17 cellular contexts compared by ENCODE assay signal in genomic region chr6:131981624-131981978, GRCh38. TPM values are rescaled to one million over a fixed set of nuclear protein-coding genes. Genes with fewer than 3 reads are reported as not detected.
A peak's percentile ranks its signal among the peaks of the same experiment; 100 is the strongest.
DNase-seq lines count a peak whose midpoint lies in the region; ATAC-seq, FAIRE-seq and TF ChIP-seq lines count a peak whose summit lies in the region.
"Had no signal": no experiment of that assay in that cellular context is flagged by ENCODE, and none has a peak within 500 bp of the region (broad histone marks: within the 10 kb centered on the region; RNA-seq: fewer than 3 reads in every experiment).

No MANE protein-coding gene starts in this region.

- no peak for TF ChIP-seq CTCF in A549 (IDR thresholded peaks at IDR 0.05)
- no peak for TF ChIP-seq CTCF in IMR-90 (conservative IDR thresholded peaks at IDR 0.05; ENCODE audit: low read depth, low read length)
- no peak for TF ChIP-seq CTCF in colonic mucosa (IDR thresholded peaks at IDR 0.05)
- TF ChIP-seq CTCF in osteocyte (IDR thresholded peaks at IDR 0.05): no peak

- H2BK120ac ChIP-seq in IMR-90 (ENCODE audit: low read depth, low read length) (peak overlapping the region; percentile 79), mesenchymal stem cell (ENCODE audit: low read depth, low read length) (no peak overlapping the region)

- H2BK20ac ChIP-seq in IMR-90 (ENCODE audit: low read depth, low read length): peak overlapping the region; percentile 63

- H3K27me3 ChIP-seq in IMR-90 (ENCODE audit: control insufficient read depth, insufficient read depth, low read length) (no peaks in the 10 kb centered on the region), colonic mucosa (no peaks in the 10 kb centered on the region), mesenchymal stem cell (ENCODE audit: control insufficient read depth in 1 of 2, insufficient read depth in 1 of 2, low read length in 2 of 2) (no peaks in the 10 kb centered on the region)
- H3K27me3 ChIP-seq in naive thymus-derived CD4-positive, alpha-beta T cell (ENCODE audit: control insufficient read depth in 2 of 2, insufficient read depth in 2 of 2, low read length in 2 of 2): no peaks in the 10 kb centered on the region

- no peaks in the 10 kb centered on the region for H3K79me1 ChIP-seq in IMR-90 (ENCODE audit: low read depth in 1 of 2, low read length in 2 of 2)
- H3K79me1 ChIP-seq in mesenchymal stem cell (replicated peaks; ENCODE audit: low read length, poor library complexity, severe bottlenecking): no peaks in the 10 kb centered on the region

- H3K4me1 ChIP-seq in A549 (peaks cover 26% of the 10 kb centered on the region), IMR-90 (ENCODE audit: control insufficient read depth, insufficient read depth, low read length) (peaks cover 18% of the 10 kb centered on the region), colonic mucosa (no peaks in the 10 kb centered on the region), mesenchymal stem cell (ENCODE audit: control insufficient read depth, insufficient read depth, low read depth, low read length) (peaks cover 9% of the 10 kb centered on the region)
- no peaks in the 10 kb centered on the region for H3K4me1 ChIP-seq in naive thymus-derived CD4-positive, alpha-beta T cell (ENCODE audit: control insufficient read depth in 2 of 2, insufficient read depth in 2 of 2, low read length in 2 of 2)

- no peak overlapping the region for H3K27ac Mint-ChIP-seq in osteocyte (ENCODE audit: unreplicated experiment)
- no peak overlapping the region for H3K27ac Mint-ChIP-seq in naive thymus-derived CD4-positive, alpha-beta T cell
- H3K27ac Mint-ChIP-seq: CD14-positive monocyte had no signal

- H2AK5ac ChIP-seq in IMR-90 (ENCODE audit: low read depth, low read length) (peak overlapping the region; percentile 96), mesenchymal stem cell (ENCODE audit: low read length, severe bottlenecking) (peak overlapping the region; percentile 97)

- POLR2A ChIA-PET in A549 (lab: Yijun Ruan, JAX) (no interaction called here), IMR-90 (lab: Charles Lee; ENCODE audit: unreplicated experiment) (interaction anchor here (2.1 kb wide), 1 partner anchor 30 kb away, joined by 8 read pairs; the partner anchor contains the start of gene CCN2)
- POLR2A ChIA-PET in naive thymus-derived CD4-positive, alpha-beta T cell (lab: Charles Lee): no interaction called here

- TF ChIP-seq POLR2A in A549 (IDR thresholded peaks at IDR 0.05; ENCODE audit: low read length): no peak
- no peak for TF ChIP-seq POLR2A in IMR-90 (IDR thresholded peaks at IDR 0.05; ENCODE audit: low read depth, low read length)

- no peak for TF ChIP-seq EP300 in A549 (IDR thresholded peaks at IDR 0.05)

- peaks cover 69% of the 10 kb centered on the region for H3K4me1 Mint-ChIP-seq in osteocyte (ENCODE audit: unreplicated experiment)
- H3K4me1 Mint-ChIP-seq in naive thymus-derived CD4-positive, alpha-beta T cell: no peaks in the 10 kb centered on the region
- H3K4me1 Mint-ChIP-seq: CD14-positive monocyte had no signal

- no peaks in the 10 kb centered on the region for H3K36me3 Mint-ChIP-seq in osteocyte (ENCODE audit: unreplicated experiment)
- no peaks in the 10 kb centered on the region for H3K36me3 Mint-ChIP-seq in naive thymus-derived CD4-positive, alpha-beta T cell
- H3K36me3 Mint-ChIP-seq: CD14-positive monocyte had no signal

- peak overlapping the region; percentile 82 for H3K23ac ChIP-seq in IMR-90 (ENCODE audit: low read depth, low read length)
- H3K23ac ChIP-seq in mesenchymal stem cell (ENCODE audit: low read length in 2 of 2): no peak overlapping the region

- H2BK15ac ChIP-seq in IMR-90 (ENCODE audit: low read depth, low read length) (peak overlapping the region; percentile 99; the same call in 2 of the 3 replicates), mesenchymal stem cell (ENCODE audit: low read depth, poor library complexity, severe bottlenecking) (no peak overlapping the region)

- dilution Hi-C loops in IMR-90 (cut with HindIII; ENCODE audit: low sequenced_read_pairs, unreplicated experiment): no loop called here

- FAIRE-seq in A549 (lab: Jason Lieb, UNC): no peak

- H4K8ac ChIP-seq in IMR-90 (ENCODE audit: low read depth in 2 of 2, low read length in 2 of 2): peak overlapping the region; percentile 73 to 92
- H4K8ac ChIP-seq in mesenchymal stem cell (ENCODE audit: low read length): no peak overlapping the region

- H3K56ac ChIP-seq in IMR-90 (ENCODE audit: extremely low read depth, insufficient read depth, low read length): peak overlapping the region; percentile 5; the same call in 1 of the 2 replicates

- TF ChIP-seq RAD21 in A549 (conservative IDR thresholded peaks at IDR 0.05 in 1 of 2, IDR thresholded peaks at IDR 0.05 in 1 of 2) (no peak), IMR-90 (IDR thresholded peaks at IDR 0.05; ENCODE audit: low read length) (no peak)

- H3K27ac ChIP-seq in A549 (peak overlapping the region; percentile 9 to 65; a peak in 2 of 6 replicates), IMR-90 (ENCODE audit: insufficient read depth, low read length) (peak overlapping the region; percentile 76), colonic mucosa (peak overlapping the region; percentile 51), mesenchymal stem cell (ENCODE audit: low read length, poor library complexity, severe bottlenecking) (no peak overlapping the region)
- no peak overlapping the region for H3K27ac ChIP-seq in naive thymus-derived CD4-positive, alpha-beta T cell (ENCODE audit: low read depth, low read length)

- CTCF ChIA-PET in A549 (lab: Yijun Ruan, JAX): no interaction called here
- CTCF ChIA-PET in IMR-90 (lab: Yijun Ruan, JAX): interaction anchor here (2.3 kb wide), 1 partner anchor 25 kb away, joined by 5 read pairs; no protein-coding TSS in a partner anchor
- CTCF ChIA-PET in naive thymus-derived CD4-positive, alpha-beta T cell (lab: Charles Lee): no interaction called here

- peak overlapping the region; percentile 99 for H3K18ac ChIP-seq in IMR-90 (ENCODE audit: low read depth, low read length)
- no peak overlapping the region for H3K18ac ChIP-seq in mesenchymal stem cell (ENCODE audit: low read depth in 1 of 2, low read length in 2 of 2)

- H3K4me3 ChIP-seq in A549 (no peak overlapping the region), IMR-90 (ENCODE audit: insufficient read depth, low read depth, low read length) (no peak overlapping the region), colonic mucosa (no peak overlapping the region), mesenchymal stem cell (ENCODE audit: insufficient read depth in 1 of 2, low read depth in 1 of 2, low read length in 2 of 2) (no peak overlapping the region)
- H3K4me3 ChIP-seq in naive thymus-derived CD4-positive, alpha-beta T cell (ENCODE audit: low read length): no peak overlapping the region

- no peak overlapping the region for H2AFZ ChIP-seq in IMR-90 (replicated peaks; ENCODE audit: low read length, poor library complexity)
- no peak overlapping the region for H2AFZ ChIP-seq in mesenchymal stem cell (ENCODE audit: low read depth, low read length)

- peak overlapping the region; percentile 95 for H4K5ac ChIP-seq in IMR-90 (ENCODE audit: low read depth, low read length)

- H4K20me1 ChIP-seq in IMR-90 (ENCODE audit: insufficient read depth, low read length): no peaks in the 10 kb centered on the region

- no peaks in the 10 kb centered on the region for H3K9me3 Mint-ChIP-seq in osteocyte (ENCODE audit: unreplicated experiment)
- no peaks in the 10 kb centered on the region for H3K9me3 Mint-ChIP-seq in naive thymus-derived CD4-positive, alpha-beta T cell
- H3K9me3 Mint-ChIP-seq: HFFc6 had no signal

- H3K4me2 ChIP-seq in A549 (peak overlapping the region; percentile 51; the same call in 2 of the 3 replicates), IMR-90 (ENCODE audit: low read depth, low read length) (no peak overlapping the region), mesenchymal stem cell (ENCODE audit: low read length, poor library complexity, severe bottlenecking) (no peak overlapping the region)

- no peak overlapping the region for H2BK12ac ChIP-seq in mesenchymal stem cell (ENCODE audit: low read length in 2 of 2)

- H4K91ac ChIP-seq in IMR-90 (ENCODE audit: insufficient read depth, low read depth, low read length): peak overlapping the region; percentile 93
- H4K91ac ChIP-seq in mesenchymal stem cell (ENCODE audit: low read length): no peak overlapping the region

- 93% methylated on average over 3 of the region's 3 CpGs for WGBS in A549 (ENCODE audit: missing lambda C conversion rate)
- WGBS in IMR-90 (ENCODE audit: extremely low coverage in 2 of 2, insufficient read length in 1 of 2), 2 experiments: no CpG with 5 or more reads among the region's 3 CpGs
- 95% methylated on average over 3 of the region's 3 CpGs for WGBS in mesenchymal stem cell

- H3K9ac ChIP-seq in IMR-90 (ENCODE audit: low read depth, low read length): no peak overlapping the region
- peak overlapping the region in 1 of 2 donors; percentile 43 for H3K9ac ChIP-seq in colonic mucosa (ENCODE audit: low read depth in 2 of 2, low read length in 2 of 2)
- no peak overlapping the region for H3K9ac ChIP-seq in mesenchymal stem cell (ENCODE audit: low read length)

- peak overlapping the region; percentile 77 for H2BK5ac ChIP-seq in IMR-90 (ENCODE audit: low read depth, low read length, poor library complexity, severe bottlenecking)
- no peak overlapping the region for H2BK5ac ChIP-seq in mesenchymal stem cell (ENCODE audit: low read depth, low read length, poor library complexity, severe bottlenecking)

- in situ Hi-C loops in IMR-90 (cut with MboI; ENCODE audit: low sequenced_read_pairs): no loop called here

- peak overlapping the region; percentile 86 for H3K4ac ChIP-seq in IMR-90 (ENCODE audit: low read depth, low read length)
- peak overlapping the region in 1 of 2 experiments; percentile 21 for H3K4ac ChIP-seq in mesenchymal stem cell (ENCODE audit: low read depth in 1 of 2, low read length in 2 of 2)

- H3K9me1 ChIP-seq in IMR-90 (ENCODE audit: insufficient read depth, low read length): peaks cover 17% of the 10 kb centered on the region

- DNase-seq in A549 (ENCODE audit: low read depth in 1 of 2, low spot score in 1 of 2): no peak
- DNase-seq in IMR-90: no peak
- no peak for DNase-seq in colonic mucosa
- DNase-seq in mesenchymal stem cell: no peak
- DNase-seq in stimulated activated naive CD4-positive, alpha-beta T cell treated with Interleukin-2 at 50 U/mL for 16 hours (lab: John Stamatoyannopoulos, UW): no peak
- no peak for DNase-seq in osteocyte (ENCODE audit: extremely low spot score, unreplicated experiment)
- DNase-seq in naive thymus-derived CD4-positive, alpha-beta T cell: no peak
- DNase-seq: ACHN; DMS79 treated with DMSO at 0.1 percent for 48 hours; HFFc6; NCI-H1105; NCI-H2081 treated with DMSO at 0.1 percent for 48 hours; NCI-H446 treated with DMSO at 0.1 percent for 48 hours; NK-92 treated with Interleukin-12 subunit alpha and Interleukin-12 subunit beta, amount 100 ng/mL, for 24 hours; SHP77 had no signal

- no peak overlapping the region for H3K4me3 Mint-ChIP-seq in osteocyte (ENCODE audit: unreplicated experiment)
- H3K4me3 Mint-ChIP-seq in naive thymus-derived CD4-positive, alpha-beta T cell: no peak overlapping the region
- H3K4me3 Mint-ChIP-seq: CD14-positive monocyte, HFFc6 had no signal

- no peaks in the 10 kb centered on the region for H3K27me3 Mint-ChIP-seq in osteocyte (ENCODE audit: unreplicated experiment)
- H3K27me3 Mint-ChIP-seq in naive thymus-derived CD4-positive, alpha-beta T cell: peaks cover 0 to 14% (median 4%) of the 10 kb centered on the region in 5 donors

- no peak overlapping the region for H2AK9ac ChIP-seq in IMR-90 (replicated peaks; ENCODE audit: low read depth, low read length, poor library complexity)

- H3K14ac ChIP-seq in IMR-90 (replicated peaks; ENCODE audit: low read depth, low read length): peak overlapping the region; percentile 83
- H3K14ac ChIP-seq in mesenchymal stem cell (ENCODE audit: low read length in 2 of 2): no peak overlapping the region

- H3K36me3 ChIP-seq in IMR-90 (ENCODE audit: control insufficient read depth, insufficient read depth, low read length): no peaks in the 10 kb centered on the region
- H3K36me3 ChIP-seq in colonic mucosa: no peaks in the 10 kb centered on the region
- no peaks in the 10 kb centered on the region for H3K36me3 ChIP-seq in mesenchymal stem cell (ENCODE audit: control insufficient read depth in 1 of 2, insufficient read depth in 2 of 2, low read depth in 1 of 2, low read length in 2 of 2)
- H3K36me3 ChIP-seq in naive thymus-derived CD4-positive, alpha-beta T cell (ENCODE audit: control insufficient read depth in 2 of 3, insufficient read depth in 3 of 3, low read length in 3 of 3): no peaks in the 10 kb centered on the region

- intact Hi-C loops in IMR-90 (cut with micrococcal nuclease) (loop anchor here (5.0 kb wide), 1 partner anchor 81 kb away; no protein-coding TSS in a partner anchor), colonic mucosa (cut with DNase I) (no loop called here)
- intact Hi-C loops in naive thymus-derived CD4-positive, alpha-beta T cell (cut with micrococcal nuclease): no loop called here

- H3K9me3 ChIP-seq in A549 (no peaks in the 10 kb centered on the region), IMR-90 (ENCODE audit: control insufficient read depth, insufficient read depth, low read length) (no peaks in the 10 kb centered on the region), colonic mucosa (no peaks in the 10 kb centered on the region), mesenchymal stem cell (ENCODE audit: control insufficient read depth, low read length) (no peaks in the 10 kb centered on the region)
- no peaks in the 10 kb centered on the region for H3K9me3 ChIP-seq in naive thymus-derived CD4-positive, alpha-beta T cell (ENCODE audit: control insufficient read depth in 2 of 3, low read length in 3 of 3)

- BruUV-seq in IMR-90 (replicated peaks; lab: Mats Ljungman, UMichigan): no TSS peak

- no peak for ATAC-seq in A549
- ATAC-seq in IMR-90 (ENCODE audit: low read depth): no peak
- ATAC-seq in GM18907 (IDR thresholded peaks at IDR 0.05; ENCODE audit: unreplicated experiment): no peak
- no peak for ATAC-seq in naive thymus-derived CD4-positive, alpha-beta T cell

RNA-seq across cellular contexts. Expression of gene CCN2, which starts 30.4 kb away (rescaled TPM):
- polyA plus RNA-seq in A549 (2011; rRNA removed) (89.9 and 103 TPM in 2 replicates), A549 (2017; fragmentation: RNase III; extraction: RNeasy Plus Mini Kit Qiagen cat#74134 plus additional on column Dnase treatment) (32.0 to 47.4 TPM (median 40.5 TPM) in 3 replicates), IMR-90 (2012; rRNA removed) (1,205 and 1,345 TPM in 2 replicates)
- polyA plus RNA-seq in A549 (2012; cell fraction: cytosol; rRNA removed): 81.2 and 103 TPM in 2 replicates
- polyA plus RNA-seq in A549 (2012; cell fraction: nucleus; rRNA removed): 126 and 177 TPM in 2 replicates
- 24.8 and 32.2 TPM in 2 replicates for polyA minus RNA-seq in A549 (2011; rRNA and poly(A)+ RNA removed)
- total RNA-seq in IMR-90 (2012; rRNA removed) (148 and 211 TPM in 2 replicates), colonic mucosa (100 to 1,000 TPM in 1 of 2 donors, 10 to 100 TPM in 1; 19.4 to 115 TPM), osteocyte (635 and 878 TPM in 2 replicates)
- 703 and 2,182 TPM in 2 replicates for polyA plus RNA-seq in IMR-90 (2012; cell fraction: cytosol; rRNA removed)
- polyA plus RNA-seq in IMR-90 (2012; cell fraction: nucleus; rRNA removed; ENCODE audit: low replicate concordance): 1,717 and 1,819 TPM in 2 replicates
- polyA plus RNA-seq in mesenchymal stem cell (2013, experiment 1 of 2): 252 TPM
- 259 TPM for polyA plus RNA-seq in mesenchymal stem cell (2013, experiment 2 of 2)
- total RNA-seq in naive thymus-derived CD4-positive, alpha-beta T cell: not detected
- not detected for polyA plus RNA-seq in naive thymus-derived CD4-positive, alpha-beta T cell
- polyA plus RNA-seq: CD14-positive monocyte had no signal

Comparison
In these comparisons a context has a peak if more than half of its experiments do, and no peak if none do; other contexts are left out.
1. H3K27ac ChIP-seq: peak in A549 (2 of 2), IMR-90 (single experiment) and colonic mucosa (single experiment); none in mesenchymal stem cell (single experiment) and naive thymus-derived CD4-positive, alpha-beta T cell (single experiment).
2. RNA of gene CCN2, which starts 30.4 kb away (total RNA-seq): 635 to 878 TPM in osteocyte, 148 to 211 TPM in IMR-90 and 19.4 to 115 TPM in colonic mucosa; not detected in naive thymus-derived CD4-positive, alpha-beta T cell; every median in the first group is over 10 times any median in the second.